9 cellular contexts compared by ENCODE assay signal in genomic region chr1:66352783-66353182, GRCh38.
DNase-seq lines count a peak whose midpoint lies in the region; ATAC-seq and TF ChIP-seq lines count a peak whose summit lies in the region.
"Had no signal": no experiment of that assay in that cellular context is flagged by ENCODE, and none has a peak within 500 bp of the region (broad histone marks: within the 10 kb centered on the region; RNA-seq: fewer than 3 reads in every experiment).

No MANE protein-coding gene starts in this region.

- no peak overlapping the region for H3K9ac ChIP-seq in adipocyte (ENCODE audit: low read length)

- H3K4me3 Mint-ChIP-seq in stimulated activated naive CD8-positive, alpha-beta T cell treated with anti-CD3 and anti-CD28 coated beads, Interleukin-15, Interleukin-2, amounts not matched to agents 100 ng/mL and 50 ng/mL, for 24 hours: peak overlapping the region; percentile 81
- peak overlapping the region; percentile 15 for H3K4me3 Mint-ChIP-seq in mesothelial cell of epicardium

- no peak overlapping the region for H3K4me3 ChIP-seq in adipocyte (ENCODE audit: low read length)
- H3K4me3 ChIP-seq: tibial artery had no signal

- peaks cover 46% of the 10 kb centered on the region for H3K36me3 Mint-ChIP-seq in stimulated activated naive CD8-positive, alpha-beta T cell treated with anti-CD3 and anti-CD28 coated beads, Interleukin-15, Interleukin-2, amounts not matched to agents 100 ng/mL and 50 ng/mL, for 24 hours (ENCODE audit: low read depth)
- peaks cover 1% of the 10 kb centered on the region for H3K36me3 Mint-ChIP-seq in mesothelial cell of epicardium

- TF ChIP-seq CTCF in mesothelial cell of epicardium (IDR thresholded peaks at IDR 0.05; ENCODE audit: unreplicated experiment): no peak

- H3K9me3 Mint-ChIP-seq in stimulated activated naive CD8-positive, alpha-beta T cell treated with anti-CD3 and anti-CD28 coated beads, Interleukin-15, Interleukin-2, amounts not matched to agents 100 ng/mL and 50 ng/mL, for 24 hours: peaks cover 5% of the 10 kb centered on the region
- H3K9me3 Mint-ChIP-seq in mesothelial cell of epicardium: no peaks in the 10 kb centered on the region

- H3K9me3 ChIP-seq in adipocyte (ENCODE audit: control insufficient read depth, low read length): no peaks in the 10 kb centered on the region
- H3K9me3 ChIP-seq: tibial artery had no signal

- no peak for DNase-seq in stimulated activated naive CD8-positive, alpha-beta T cell treated with anti-CD3 and anti-CD28 coated beads, Interleukin-15, Interleukin-2, amounts not matched to agents 100 U/mL and 50 U/mL, for 24 hours
- peak; percentile 24 for DNase-seq in adipocyte (ENCODE audit: low read depth)
- no peak for DNase-seq in mesothelial cell of epicardium (ENCODE audit: low spot score in 2 of 2, unreplicated experiment in 2 of 2)
- DNase-seq in NCI-H1694 treated with DMSO at 0.1 percent for 48 hours (lab: John Stamatoyannopoulos, UW): no peak
- no peak for DNase-seq in DMS153 (lab: John Stamatoyannopoulos, UW)
- DNase-seq in GDM1 (lab: John Stamatoyannopoulos, UW): no peak
- DNase-seq: tibial artery had no signal

- no peaks in the 10 kb centered on the region for H3K27me3 ChIP-seq in adipocyte (replicated peaks; ENCODE audit: control insufficient read depth, insufficient read depth, low read length)
- H3K27me3 ChIP-seq: tibial artery had no signal

- H3K36me3 ChIP-seq in adipocyte (ENCODE audit: control insufficient read depth, insufficient read depth, low read length, severe bottlenecking): no peaks in the 10 kb centered on the region

- no peak for ATAC-seq in stimulated activated naive CD8-positive, alpha-beta T cell treated with anti-CD3 and anti-CD28 coated beads, Interleukin-15, Interleukin-2, amounts not matched to agents 100 U/mL and 50 U/mL, for 24 hours
- ATAC-seq in HG03439 (IDR thresholded peaks at IDR 0.05; ENCODE audit: unreplicated experiment): no peak

- peaks cover 98% of the 10 kb centered on the region for H3K4me1 Mint-ChIP-seq in stimulated activated naive CD8-positive, alpha-beta T cell treated with anti-CD3 and anti-CD28 coated beads, Interleukin-15, Interleukin-2, amounts not matched to agents 100 ng/mL and 50 ng/mL, for 24 hours (ENCODE audit: low read depth)
- peaks cover 85% of the 10 kb centered on the region for H3K4me1 Mint-ChIP-seq in mesothelial cell of epicardium

- no peaks in the 10 kb centered on the region for H3K27me3 Mint-ChIP-seq in stimulated activated naive CD8-positive, alpha-beta T cell treated with anti-CD3 and anti-CD28 coated beads, Interleukin-15, Interleukin-2, amounts not matched to agents 100 ng/mL and 50 ng/mL, for 24 hours
- no peaks in the 10 kb centered on the region for H3K27me3 Mint-ChIP-seq in mesothelial cell of epicardium (ENCODE audit: low read depth)

- peak overlapping the region; percentile 91 for H3K27ac Mint-ChIP-seq in stimulated activated naive CD8-positive, alpha-beta T cell treated with anti-CD3 and anti-CD28 coated beads, Interleukin-15, Interleukin-2, amounts not matched to agents 100 ng/mL and 50 ng/mL, for 24 hours
- H3K27ac Mint-ChIP-seq in mesothelial cell of epicardium: peak overlapping the region; percentile 68

- peaks cover 13% of the 10 kb centered on the region for H3K4me1 ChIP-seq in adipocyte (ENCODE audit: control insufficient read depth, insufficient read depth, low read length)
